Comparison of ENCODE assay signal across 1 cellular context in genomic region chr5:99900302-99900811, GRCh38.
TF ChIP-seq lines count a peak whose summit lies in the region.

No MANE protein-coding gene starts in this region.

TF ChIP-seq in HEK293, 187 proteins besides CTCF, POLR2A, EP300 and RAD21 (continued from another document and continues in another):
- TF ChIP-seq ZBTB11 (tag by site-specific recombination; conservative IDR thresholded peaks at IDR 0.05; ENCODE audit: low read depth) (no peak; the same call in 1 of the 2 replicates), ZNF426 (tag by site-specific recombination; IDR thresholded peaks at IDR 0.05) (no peak), GLIS2 (tag by site-specific recombination; IDR thresholded peaks at IDR 0.05) (0 out of 2 replicates have a peak, but pooled peaks have one; percentile 43), ZBTB17 (tag by site-specific recombination; IDR thresholded peaks at IDR 0.05) (peak; percentile 94), ZNF221 (tag by site-specific recombination; IDR thresholded peaks at IDR 0.05; ENCODE audit: borderline replicate concordance) (no peak), REST (tag by site-specific recombination; IDR thresholded peaks at IDR 0.05) (peak; percentile 57; the same call in 1 of the 2 replicates), HOXD13 (CRISPR knock-in tag; IDR thresholded peaks at IDR 0.05; ENCODE audit: borderline replicate concordance) (peak; percentile 84), ZNF837 (tag by site-specific recombination; IDR thresholded peaks at IDR 0.05) (no peak), BCL11A (tag by site-specific recombination; IDR thresholded peaks at IDR 0.05; ENCODE audit: low read depth) (peak; percentile 99), ZNF132 (tag by site-specific recombination; IDR thresholded peaks at IDR 0.05; ENCODE audit: borderline replicate concordance) (no peak), ZNF175 (tag by site-specific recombination; IDR thresholded peaks at IDR 0.05) (no peak), ZNF23 (tag by site-specific recombination; IDR thresholded peaks at IDR 0.05; ENCODE audit: borderline replicate concordance) (no peak), ZNF404 (tag by site-specific recombination; IDR thresholded peaks at IDR 0.05) (no peak), ZNF768 (tag by site-specific recombination; IDR thresholded peaks at IDR 0.05) (no peak), SP3 (tag by site-specific recombination; IDR thresholded peaks at IDR 0.05) (peak; percentile 52), KLF1 (tag by site-specific recombination; IDR thresholded peaks at IDR 0.05) (peak; percentile 63), ZNF174 (tag by site-specific recombination; IDR thresholded peaks at IDR 0.05) (no peak), ZNF112 (tag by site-specific recombination; IDR thresholded peaks at IDR 0.05) (no peak), ZNF223 (tag by site-specific recombination; IDR thresholded peaks at IDR 0.05) (no peak), ZNF366 (tag by site-specific recombination; conservative IDR thresholded peaks at IDR 0.05) (peak; percentile 100), ZFP69B (tag by site-specific recombination; IDR thresholded peaks at IDR 0.05) (no peak), ZNF2 (tag by site-specific recombination; IDR thresholded peaks at IDR 0.05) (peak; percentile 83), ZNF785 (tag by site-specific recombination; IDR thresholded peaks at IDR 0.05) (no peak), ZBTB21 (tag by site-specific recombination; IDR thresholded peaks at IDR 0.05) (peak; percentile 79), ZNF341 (tag by site-specific recombination; IDR thresholded peaks at IDR 0.05; ENCODE audit: low read depth) (no peak), ZNF623 (tag by site-specific recombination; IDR thresholded peaks at IDR 0.05) (no peak; the same call in 1 of the 2 replicates), ZNF138 (tag by site-specific recombination; IDR thresholded peaks at IDR 0.05; ENCODE audit: borderline replicate concordance) (no peak), ZNF704 (tag by site-specific recombination; IDR thresholded peaks at IDR 0.05) (no peak), ZNF677 (tag by site-specific recombination; IDR thresholded peaks at IDR 0.05) (no peak), ZBTB7A (tag by site-specific recombination; IDR thresholded peaks at IDR 0.05; ENCODE audit: low read depth) (peak; percentile 75; the same call in 1 of the 2 replicates), ZNF664 (tag by site-specific recombination; IDR thresholded peaks at IDR 0.05) (peak; percentile 64), ZNF391 (tag by site-specific recombination; IDR thresholded peaks at IDR 0.05; ENCODE audit: borderline replicate concordance, low read depth) (peak; percentile 96)
- TF ChIP-seq, protein P1, sequence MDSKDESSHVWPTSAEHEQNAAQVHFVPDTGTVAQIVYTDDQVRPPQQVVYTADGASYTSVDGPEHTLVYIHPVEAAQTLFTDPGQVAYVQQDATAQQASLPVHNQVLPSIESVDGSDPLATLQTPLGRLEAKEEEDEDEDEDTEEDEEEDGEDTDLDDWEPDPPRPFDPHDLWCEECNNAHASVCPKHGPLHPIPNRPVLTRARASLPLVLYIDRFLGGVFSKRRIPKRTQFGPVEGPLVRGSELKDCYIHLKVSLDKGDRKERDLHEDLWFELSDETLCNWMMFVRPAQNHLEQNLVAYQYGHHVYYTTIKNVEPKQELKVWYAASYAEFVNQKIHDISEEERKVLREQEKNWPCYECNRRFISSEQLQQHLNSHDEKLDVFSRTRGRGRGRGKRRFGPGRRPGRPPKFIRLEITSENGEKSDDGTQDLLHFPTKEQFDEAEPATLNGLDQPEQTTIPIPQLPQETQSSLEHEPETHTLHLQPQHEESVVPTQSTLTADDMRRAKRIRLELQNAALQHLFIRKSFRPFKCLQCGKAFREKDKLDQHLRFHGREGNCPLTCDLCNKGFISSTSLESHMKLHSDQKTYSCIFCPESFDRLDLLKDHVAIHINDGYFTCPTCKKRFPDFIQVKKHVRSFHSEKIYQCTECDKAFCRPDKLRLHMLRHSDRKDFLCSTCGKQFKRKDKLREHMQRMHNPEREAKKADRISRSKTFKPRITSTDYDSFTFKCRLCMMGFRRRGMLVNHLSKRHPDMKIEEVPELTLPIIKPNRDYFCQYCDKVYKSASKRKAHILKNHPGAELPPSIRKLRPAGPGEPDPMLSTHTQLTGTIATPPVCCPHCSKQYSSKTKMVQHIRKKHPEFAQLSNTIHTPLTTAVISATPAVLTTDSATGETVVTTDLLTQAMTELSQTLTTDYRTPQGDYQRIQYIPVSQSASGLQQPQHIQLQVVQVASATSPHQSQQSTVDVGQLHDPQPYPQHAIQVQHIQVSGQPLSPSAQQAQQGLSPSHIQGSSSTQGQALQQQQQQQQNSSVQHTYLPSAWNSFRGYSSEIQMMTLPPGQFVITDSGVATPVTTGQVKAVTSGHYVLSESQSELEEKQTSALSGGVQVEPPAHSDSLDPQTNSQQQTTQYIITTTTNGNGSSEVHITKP (tag by site-specific recombination; IDR thresholded peaks at IDR 0.05): peak; percentile 41
- TF ChIP-seq, protein P2, sequence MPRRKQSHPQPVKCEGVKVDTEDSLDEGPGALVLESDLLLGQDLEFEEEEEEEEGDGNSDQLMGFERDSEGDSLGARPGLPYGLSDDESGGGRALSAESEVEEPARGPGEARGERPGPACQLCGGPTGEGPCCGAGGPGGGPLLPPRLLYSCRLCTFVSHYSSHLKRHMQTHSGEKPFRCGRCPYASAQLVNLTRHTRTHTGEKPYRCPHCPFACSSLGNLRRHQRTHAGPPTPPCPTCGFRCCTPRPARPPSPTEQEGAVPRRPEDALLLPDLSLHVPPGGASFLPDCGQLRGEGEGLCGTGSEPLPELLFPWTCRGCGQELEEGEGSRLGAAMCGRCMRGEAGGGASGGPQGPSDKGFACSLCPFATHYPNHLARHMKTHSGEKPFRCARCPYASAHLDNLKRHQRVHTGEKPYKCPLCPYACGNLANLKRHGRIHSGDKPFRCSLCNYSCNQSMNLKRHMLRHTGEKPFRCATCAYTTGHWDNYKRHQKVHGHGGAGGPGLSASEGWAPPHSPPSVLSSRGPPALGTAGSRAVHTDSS (tag by site-specific recombination; IDR thresholded peaks at IDR 0.05): peak; percentile 63
- TF ChIP-seq, protein P3, sequence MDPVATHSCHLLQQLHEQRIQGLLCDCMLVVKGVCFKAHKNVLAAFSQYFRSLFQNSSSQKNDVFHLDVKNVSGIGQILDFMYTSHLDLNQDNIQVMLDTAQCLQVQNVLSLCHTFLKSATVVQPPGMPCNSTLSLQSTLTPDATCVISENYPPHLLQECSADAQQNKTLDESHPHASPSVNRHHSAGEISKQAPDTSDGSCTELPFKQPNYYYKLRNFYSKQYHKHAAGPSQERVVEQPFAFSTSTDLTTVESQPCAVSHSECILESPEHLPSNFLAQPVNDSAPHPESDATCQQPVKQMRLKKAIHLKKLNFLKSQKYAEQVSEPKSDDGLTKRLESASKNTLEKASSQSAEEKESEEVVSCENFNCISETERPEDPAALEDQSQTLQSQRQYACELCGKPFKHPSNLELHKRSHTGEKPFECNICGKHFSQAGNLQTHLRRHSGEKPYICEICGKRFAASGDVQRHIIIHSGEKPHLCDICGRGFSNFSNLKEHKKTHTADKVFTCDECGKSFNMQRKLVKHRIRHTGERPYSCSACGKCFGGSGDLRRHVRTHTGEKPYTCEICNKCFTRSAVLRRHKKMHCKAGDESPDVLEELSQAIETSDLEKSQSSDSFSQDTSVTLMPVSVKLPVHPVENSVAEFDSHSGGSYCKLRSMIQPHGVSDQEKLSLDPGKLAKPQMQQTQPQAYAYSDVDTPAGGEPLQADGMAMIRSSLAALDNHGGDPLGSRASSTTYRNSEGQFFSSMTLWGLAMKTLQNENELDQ (tag by site-specific recombination; IDR thresholded peaks at IDR 0.05; ENCODE audit: low read depth): no peak
- TF ChIP-seq, protein P4, sequence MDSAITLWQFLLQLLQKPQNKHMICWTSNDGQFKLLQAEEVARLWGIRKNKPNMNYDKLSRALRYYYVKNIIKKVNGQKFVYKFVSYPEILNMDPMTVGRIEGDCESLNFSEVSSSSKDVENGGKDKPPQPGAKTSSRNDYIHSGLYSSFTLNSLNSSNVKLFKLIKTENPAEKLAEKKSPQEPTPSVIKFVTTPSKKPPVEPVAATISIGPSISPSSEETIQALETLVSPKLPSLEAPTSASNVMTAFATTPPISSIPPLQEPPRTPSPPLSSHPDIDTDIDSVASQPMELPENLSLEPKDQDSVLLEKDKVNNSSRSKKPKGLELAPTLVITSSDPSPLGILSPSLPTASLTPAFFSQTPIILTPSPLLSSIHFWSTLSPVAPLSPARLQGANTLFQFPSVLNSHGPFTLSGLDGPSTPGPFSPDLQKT (IDR thresholded peaks at IDR 0.05; ENCODE audit: borderline replicate concordance, low read depth, low read length): no peak
- TF ChIP-seq, protein P5, sequence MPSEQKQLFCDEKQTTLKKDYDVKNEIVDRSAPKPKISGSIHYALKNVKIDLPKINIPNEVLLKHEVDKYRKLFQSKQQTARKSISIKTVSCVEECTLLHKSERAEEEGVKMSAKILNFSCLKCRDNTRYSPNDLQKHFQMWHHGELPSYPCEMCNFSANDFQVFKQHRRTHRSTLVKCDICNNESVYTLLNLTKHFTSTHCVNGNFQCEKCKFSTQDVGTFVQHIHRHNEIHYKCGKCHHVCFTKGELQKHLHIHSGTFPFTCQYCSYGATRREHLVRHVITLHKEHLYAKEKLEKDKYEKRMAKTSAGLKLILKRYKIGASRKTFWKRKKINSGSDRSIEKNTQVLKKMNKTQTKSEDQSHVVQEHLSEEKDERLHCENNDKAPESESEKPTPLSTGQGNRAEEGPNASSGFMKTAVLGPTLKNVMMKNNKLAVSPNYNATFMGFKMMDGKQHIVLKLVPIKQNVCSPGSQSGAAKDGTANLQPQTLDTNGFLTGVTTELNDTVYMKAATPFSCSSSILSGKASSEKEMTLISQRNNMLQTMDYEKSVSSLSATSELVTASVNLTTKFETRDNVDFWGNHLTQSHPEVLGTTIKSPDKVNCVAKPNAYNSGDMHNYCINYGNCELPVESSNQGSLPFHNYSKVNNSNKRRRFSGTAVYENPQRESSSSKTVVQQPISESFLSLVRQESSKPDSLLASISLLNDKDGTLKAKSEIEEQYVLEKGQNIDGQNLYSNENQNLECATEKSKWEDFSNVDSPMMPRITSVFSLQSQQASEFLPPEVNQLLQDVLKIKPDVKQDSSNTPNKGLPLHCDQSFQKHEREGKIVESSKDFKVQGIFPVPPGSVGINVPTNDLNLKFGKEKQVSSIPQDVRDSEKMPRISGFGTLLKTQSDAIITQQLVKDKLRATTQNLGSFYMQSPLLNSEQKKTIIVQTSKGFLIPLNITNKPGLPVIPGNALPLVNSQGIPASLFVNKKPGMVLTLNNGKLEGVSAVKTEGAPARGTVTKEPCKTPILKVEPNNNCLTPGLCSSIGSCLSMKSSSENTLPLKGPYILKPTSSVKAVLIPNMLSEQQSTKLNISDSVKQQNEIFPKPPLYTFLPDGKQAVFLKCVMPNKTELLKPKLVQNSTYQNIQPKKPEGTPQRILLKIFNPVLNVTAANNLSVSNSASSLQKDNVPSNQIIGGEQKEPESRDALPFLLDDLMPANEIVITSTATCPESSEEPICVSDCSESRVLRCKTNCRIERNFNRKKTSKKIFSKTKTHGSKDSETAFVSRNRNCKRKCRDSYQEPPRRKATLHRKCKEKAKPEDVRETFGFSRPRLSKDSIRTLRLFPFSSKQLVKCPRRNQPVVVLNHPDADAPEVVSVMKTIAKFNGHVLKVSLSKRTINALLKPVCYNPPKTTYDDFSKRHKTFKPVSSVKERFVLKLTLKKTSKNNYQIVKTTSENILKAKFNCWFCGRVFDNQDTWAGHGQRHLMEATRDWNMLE (tag by site-specific recombination; conservative IDR thresholded peaks at IDR 0.05; ENCODE audit: low read depth): peak; percentile 55; the same call in 1 of the 2 replicates
